28 cellular contexts compared by ENCODE assay signal in genomic region chr7:157516311-157516710, GRCh38.
DNase-seq lines count a peak whose midpoint lies in the region; ATAC-seq and TF ChIP-seq lines count a peak whose summit lies in the region.
"Had no signal": no experiment of that assay in that cellular context is flagged by ENCODE, and none has a peak within 500 bp of the region (broad histone marks: within the 10 kb centered on the region; RNA-seq: fewer than 3 reads in every experiment).

No MANE protein-coding gene starts in this region.

- no peaks in the 10 kb centered on the region for H3K9me3 ChIP-seq in upper lobe of right lung
- H3K9me3 ChIP-seq: ascending aorta, colonic mucosa, left lung, MG63, SK-N-SH, testis had no signal

- no peaks in the 10 kb centered on the region for H3K36me3 ChIP-seq in upper lobe of right lung
- H3K36me3 ChIP-seq: ascending aorta, colonic mucosa, left lung, MG63 had no signal

- H3K9me3 Mint-ChIP-seq in activated naive CD8-positive, alpha-beta T cell treated with anti-CD3 and anti-CD28 coated beads, Interleukin-2, amount 10 ng/mL, durations not matched to agents 7 days and 5 days = peaks cover 1% of the 10 kb centered on the region
- H3K9me3 Mint-ChIP-seq in activated naive CD8-positive, alpha-beta T cell treated with anti-CD3 and anti-CD28 coated beads for 36 hours = no peaks in the 10 kb centered on the region
- H3K9me3 Mint-ChIP-seq in neural crest cell = no peaks in the 10 kb centered on the region
- H3K9me3 Mint-ChIP-seq: activated CD4-positive, alpha-beta T cell treated with anti-CD3 and anti-CD28 coated beads, Interleukin-2, amount 10 ng/mL, durations not matched to agents 7 days and 5 days; CD8-positive, alpha-beta T cell; effector memory CD8-positive, alpha-beta T cell; T-helper 1 cell treated with Interleukin-12 subunit alpha and Interleukin-12 subunit beta and Interleukin-4 antibody, amounts not matched to agents 30 μg/mL and 1 μg/mL, for 36 hours had no signal

- H3K4me1 ChIP-seq in upper lobe of right lung = no peaks in the 10 kb centered on the region
- H3K4me1 ChIP-seq: ascending aorta, colonic mucosa, left lung, testis had no signal

- intact Hi-C loops in upper lobe of right lung (cut with DNase I) = no loop called here

- H3K36me3 Mint-ChIP-seq in activated naive CD8-positive, alpha-beta T cell treated with anti-CD3 and anti-CD28 coated beads, Interleukin-2, amount 10 ng/mL, durations not matched to agents 7 days and 5 days = no peaks in the 10 kb centered on the region
- no peaks in the 10 kb centered on the region for H3K36me3 Mint-ChIP-seq in activated naive CD8-positive, alpha-beta T cell treated with anti-CD3 and anti-CD28 coated beads for 36 hours
- no peaks in the 10 kb centered on the region for H3K36me3 Mint-ChIP-seq in neural crest cell (ENCODE audit: low read depth)
- H3K36me3 Mint-ChIP-seq: CD8-positive, alpha-beta T cell had no signal

- no peak overlapping the region for H3K4me3 Mint-ChIP-seq in activated naive CD8-positive, alpha-beta T cell treated with anti-CD3 and anti-CD28 coated beads, Interleukin-2, amount 10 ng/mL, durations not matched to agents 7 days and 5 days
- H3K4me3 Mint-ChIP-seq in activated naive CD8-positive, alpha-beta T cell treated with anti-CD3 and anti-CD28 coated beads for 36 hours = no peak overlapping the region
- H3K4me3 Mint-ChIP-seq in neural crest cell = no peak overlapping the region
- H3K4me3 Mint-ChIP-seq: activated B cell treated with CpG ODN at 0.5 μM for 24 hours; activated CD4-positive, alpha-beta T cell treated with anti-CD3 and anti-CD28 coated beads, Interleukin-2, amount 10 ng/mL, durations not matched to agents 7 days and 5 days; B cell; CD8-positive, alpha-beta T cell; effector memory CD8-positive, alpha-beta T cell; T-helper 1 cell treated with Interleukin-12 subunit alpha and Interleukin-12 subunit beta and Interleukin-4 antibody, amounts not matched to agents 30 μg/mL and 1 μg/mL, for 36 hours had no signal

- no peak overlapping the region for H3K4me3 ChIP-seq in upper lobe of right lung
- H3K4me3 ChIP-seq: ascending aorta, colonic mucosa, left lung, MG63, testis had no signal

- TF ChIP-seq CTCF in neural crest cell (conservative IDR thresholded peaks at IDR 0.05) (no peak), upper lobe of right lung (IDR thresholded peaks at IDR 0.05) (no peak)

- no peak for ATAC-seq in activated naive CD8-positive, alpha-beta T cell treated with anti-CD3 and anti-CD28 coated beads, Interleukin-2, amount 10 ng/mL, durations not matched to agents 7 days and 5 days (ENCODE audit: low read depth)
- no peak for ATAC-seq in upper lobe of right lung
- ATAC-seq: CD8-positive, alpha-beta T cell; effector memory CD8-positive, alpha-beta T cell; left lung had no signal

- H3K4me1 Mint-ChIP-seq in activated naive CD8-positive, alpha-beta T cell treated with anti-CD3 and anti-CD28 coated beads, Interleukin-2, amount 10 ng/mL, durations not matched to agents 7 days and 5 days = no peaks in the 10 kb centered on the region
- H3K4me1 Mint-ChIP-seq in activated naive CD8-positive, alpha-beta T cell treated with anti-CD3 and anti-CD28 coated beads for 36 hours = no peaks in the 10 kb centered on the region
- H3K4me1 Mint-ChIP-seq in neural crest cell = peaks cover 34% of the 10 kb centered on the region
- H3K4me1 Mint-ChIP-seq: activated B cell treated with CpG ODN at 0.5 μM for 24 hours; activated CD4-positive, alpha-beta T cell treated with anti-CD3 and anti-CD28 coated beads, Interleukin-2, amount 10 ng/mL, durations not matched to agents 7 days and 5 days; B cell had no signal

- POLR2A ChIA-PET in activated naive CD8-positive, alpha-beta T cell treated with anti-CD3 and anti-CD28 coated beads, Interleukin-2, amount 10 ng/mL, durations not matched to agents 7 days and 5 days (lab: Charles Lee) = no interaction called here

- H3K27ac ChIP-seq in upper lobe of right lung = no peak overlapping the region
- H3K27ac ChIP-seq: ascending aorta, colonic mucosa, HL-60, left lung, testis had no signal

- H3K27me3 Mint-ChIP-seq in activated naive CD8-positive, alpha-beta T cell treated with anti-CD3 and anti-CD28 coated beads, Interleukin-2, amount 10 ng/mL, durations not matched to agents 7 days and 5 days = peaks cover 7% of the 10 kb centered on the region
- H3K27me3 Mint-ChIP-seq in activated naive CD8-positive, alpha-beta T cell treated with anti-CD3 and anti-CD28 coated beads for 36 hours = no peaks in the 10 kb centered on the region
- no peaks in the 10 kb centered on the region for H3K27me3 Mint-ChIP-seq in neural crest cell (ENCODE audit: low read depth)

- no peak for DNase-seq in activated naive CD8-positive, alpha-beta T cell treated with anti-CD3 and anti-CD28 coated beads, Interleukin-2, amount 10 ng/mL, durations not matched to agents 7 days and 5 days
- no peak for DNase-seq in activated naive CD8-positive, alpha-beta T cell treated with anti-CD3 and anti-CD28 coated beads for 36 hours
- peak; percentile 30 for DNase-seq in activated CD8-positive, alpha-beta memory T cell treated with anti-CD3 and anti-CD28 coated beads, Interleukin-2, amount 50 U/mL, for 48 hours
- DNase-seq in neural crest cell (ENCODE audit: low read depth, low spot score) (no peak), upper lobe of right lung (peak; percentile 46), globus pallidus (ENCODE audit: low spot score) (no peak), AG20443 (ENCODE audit: low spot score) (no peak)
- DNase-seq: activated B cell treated with CpG ODN at 0.5 μM for 24 hours; activated CD4-positive, alpha-beta T cell treated with anti-CD3 and anti-CD28 coated beads, Interleukin-2, amount 10 ng/mL, durations not matched to agents 7 days and 5 days; colonic mucosa; effector memory CD8-positive, alpha-beta T cell; erythroblast; KG1; mesenchymal stem cell; MG63; NCI-H1105; NCI-H187; NCI-H510A; OCI-M1; SK-N-SH; stimulated activated naive CD4-positive, alpha-beta T cell had no signal

- H3K27ac Mint-ChIP-seq in activated naive CD8-positive, alpha-beta T cell treated with anti-CD3 and anti-CD28 coated beads, Interleukin-2, amount 10 ng/mL, durations not matched to agents 7 days and 5 days = peak overlapping the region; percentile 13
- H3K27ac Mint-ChIP-seq in activated naive CD8-positive, alpha-beta T cell treated with anti-CD3 and anti-CD28 coated beads for 36 hours = no peak overlapping the region
- peak overlapping the region; percentile 36 for H3K27ac Mint-ChIP-seq in neural crest cell (ENCODE audit: unreplicated experiment)
- H3K27ac Mint-ChIP-seq: activated B cell treated with CpG ODN at 0.5 μM for 24 hours; activated CD4-positive, alpha-beta T cell treated with anti-CD3 and anti-CD28 coated beads, Interleukin-2, amount 10 ng/mL, durations not matched to agents 7 days and 5 days; B cell; CD8-positive, alpha-beta T cell; T-helper 1 cell treated with Interleukin-12 subunit alpha and Interleukin-12 subunit beta and Interleukin-4 antibody, amounts not matched to agents 30 μg/mL and 1 μg/mL, for 36 hours had no signal

- H3K27me3 ChIP-seq in upper lobe of right lung = peaks cover 10% of the 10 kb centered on the region
- H3K27me3 ChIP-seq: ascending aorta, colonic mucosa, MG63, testis had no signal

Comparison
In these comparisons a context has a peak if more than half of its experiments do, and no peak if none do; other contexts are left out.
1. DNase-seq: peak in activated CD8-positive, alpha-beta memory T cell treated with anti-CD3 and anti-CD28 coated beads, Interleukin-2, amount 50 U/mL, for 48 hours (single experiment) and upper lobe of right lung (single experiment); none in activated naive CD8-positive, alpha-beta T cell treated with anti-CD3 and anti-CD28 coated beads, Interleukin-2, amount 10 ng/mL, durations not matched to agents 7 days and 5 days (single experiment), activated naive CD8-positive, alpha-beta T cell treated with anti-CD3 and anti-CD28 coated beads for 36 hours (single experiment), neural crest cell (single experiment), globus pallidus (single experiment) and AG20443 (single experiment).